In the genomic region with DNA sequence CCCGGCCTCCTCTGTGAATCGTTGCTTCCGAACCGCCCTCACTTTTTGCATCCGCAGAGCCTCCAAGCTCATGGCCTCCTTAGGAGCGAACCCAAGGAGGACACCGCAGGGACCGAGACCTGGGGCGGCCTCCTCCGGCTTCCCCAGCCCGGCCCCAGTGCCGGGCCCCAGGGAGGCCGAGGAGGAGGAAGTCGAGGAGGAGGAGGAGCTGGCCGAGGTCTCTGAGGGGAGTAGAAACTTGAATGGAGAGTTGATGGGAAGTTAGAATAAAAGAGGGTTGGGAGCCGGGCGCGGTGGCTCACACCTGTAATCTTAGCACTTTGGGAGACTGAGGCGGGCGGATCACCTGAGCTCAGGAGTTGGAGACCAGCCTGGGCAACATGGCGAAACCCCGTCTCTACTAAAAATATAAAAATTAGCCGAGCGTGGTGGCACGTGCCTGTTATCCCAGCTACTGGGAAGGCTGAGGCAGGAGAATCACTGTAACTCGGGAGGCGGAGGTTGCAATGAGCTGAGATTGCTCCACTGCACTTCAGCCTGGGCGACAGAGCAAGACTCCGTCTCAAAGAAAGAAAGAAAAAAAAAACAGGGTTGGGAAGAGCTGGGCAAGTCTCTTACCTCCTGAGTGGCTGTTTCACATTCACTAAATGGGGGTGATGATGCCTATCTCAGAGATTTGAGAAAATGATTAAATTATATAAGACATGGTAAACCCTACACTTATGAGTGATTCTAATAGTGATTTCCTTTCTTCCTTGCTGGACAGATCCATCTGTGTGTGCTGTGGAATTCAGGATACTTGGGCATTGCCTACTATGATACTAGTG, we compare ENCODE assay signal across 2 cellular contexts.
TF ChIP-seq lines count a peak whose summit lies in the region.

No MANE protein-coding gene starts in this region.

TF ChIP-seq in SK-N-SH, 30 proteins besides CTCF, POLR2A, EP300 and RAD21 (continued from another document):
- TF ChIP-seq, protein P1, sequence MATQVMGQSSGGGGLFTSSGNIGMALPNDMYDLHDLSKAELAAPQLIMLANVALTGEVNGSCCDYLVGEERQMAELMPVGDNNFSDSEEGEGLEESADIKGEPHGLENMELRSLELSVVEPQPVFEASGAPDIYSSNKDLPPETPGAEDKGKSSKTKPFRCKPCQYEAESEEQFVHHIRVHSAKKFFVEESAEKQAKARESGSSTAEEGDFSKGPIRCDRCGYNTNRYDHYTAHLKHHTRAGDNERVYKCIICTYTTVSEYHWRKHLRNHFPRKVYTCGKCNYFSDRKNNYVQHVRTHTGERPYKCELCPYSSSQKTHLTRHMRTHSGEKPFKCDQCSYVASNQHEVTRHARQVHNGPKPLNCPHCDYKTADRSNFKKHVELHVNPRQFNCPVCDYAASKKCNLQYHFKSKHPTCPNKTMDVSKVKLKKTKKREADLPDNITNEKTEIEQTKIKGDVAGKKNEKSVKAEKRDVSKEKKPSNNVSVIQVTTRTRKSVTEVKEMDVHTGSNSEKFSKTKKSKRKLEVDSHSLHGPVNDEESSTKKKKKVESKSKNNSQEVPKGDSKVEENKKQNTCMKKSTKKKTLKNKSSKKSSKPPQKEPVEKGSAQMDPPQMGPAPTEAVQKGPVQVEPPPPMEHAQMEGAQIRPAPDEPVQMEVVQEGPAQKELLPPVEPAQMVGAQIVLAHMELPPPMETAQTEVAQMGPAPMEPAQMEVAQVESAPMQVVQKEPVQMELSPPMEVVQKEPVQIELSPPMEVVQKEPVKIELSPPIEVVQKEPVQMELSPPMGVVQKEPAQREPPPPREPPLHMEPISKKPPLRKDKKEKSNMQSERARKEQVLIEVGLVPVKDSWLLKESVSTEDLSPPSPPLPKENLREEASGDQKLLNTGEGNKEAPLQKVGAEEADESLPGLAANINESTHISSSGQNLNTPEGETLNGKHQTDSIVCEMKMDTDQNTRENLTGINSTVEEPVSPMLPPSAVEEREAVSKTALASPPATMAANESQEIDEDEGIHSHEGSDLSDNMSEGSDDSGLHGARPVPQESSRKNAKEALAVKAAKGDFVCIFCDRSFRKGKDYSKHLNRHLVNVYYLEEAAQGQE (IDR thresholded peaks at IDR 0.05; ENCODE audit: low read depth, low read length): 0 out of 2 replicates have a peak, but pooled peaks have one; percentile 47
TF ChIP-seq in SK-N-SH: peak in this region for 1.

TF ChIP-seq in SK-N-SH treated with all-trans-retinoic acid at 6 μM for 48 hours, 23 proteins besides CTCF, POLR2A, EP300 and RAD21 (continued from another document):
- TF ChIP-seq, protein P2, sequence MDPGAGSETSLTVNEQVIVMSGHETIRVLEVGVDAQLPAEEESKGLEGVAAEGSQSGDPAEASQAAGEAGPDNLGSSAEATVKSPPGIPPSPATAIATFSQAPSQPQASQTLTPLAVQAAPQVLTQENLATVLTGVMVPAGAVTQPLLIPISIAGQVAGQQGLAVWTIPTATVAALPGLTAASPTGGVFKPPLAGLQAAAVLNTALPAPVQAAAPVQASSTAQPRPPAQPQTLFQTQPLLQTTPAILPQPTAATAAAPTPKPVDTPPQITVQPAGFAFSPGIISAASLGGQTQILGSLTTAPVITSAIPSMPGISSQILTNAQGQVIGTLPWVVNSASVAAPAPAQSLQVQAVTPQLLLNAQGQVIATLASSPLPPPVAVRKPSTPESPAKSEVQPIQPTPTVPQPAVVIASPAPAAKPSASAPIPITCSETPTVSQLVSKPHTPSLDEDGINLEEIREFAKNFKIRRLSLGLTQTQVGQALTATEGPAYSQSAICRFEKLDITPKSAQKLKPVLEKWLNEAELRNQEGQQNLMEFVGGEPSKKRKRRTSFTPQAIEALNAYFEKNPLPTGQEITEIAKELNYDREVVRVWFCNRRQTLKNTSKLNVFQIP (CRISPR knock-in tag; IDR thresholded peaks at IDR 0.05; ENCODE audit: borderline replicate concordance, low read depth): no peak
- TF ChIP-seq OSR1 (CRISPR knock-in tag; IDR thresholded peaks at IDR 0.05): no peak
- TF ChIP-seq ESRRG (CRISPR knock-in tag; IDR thresholded peaks at IDR 0.05): no peak
- TF ChIP-seq ZFP3 (CRISPR knock-in tag; IDR thresholded peaks at IDR 0.05): no peak
- TF ChIP-seq, protein P3, sequence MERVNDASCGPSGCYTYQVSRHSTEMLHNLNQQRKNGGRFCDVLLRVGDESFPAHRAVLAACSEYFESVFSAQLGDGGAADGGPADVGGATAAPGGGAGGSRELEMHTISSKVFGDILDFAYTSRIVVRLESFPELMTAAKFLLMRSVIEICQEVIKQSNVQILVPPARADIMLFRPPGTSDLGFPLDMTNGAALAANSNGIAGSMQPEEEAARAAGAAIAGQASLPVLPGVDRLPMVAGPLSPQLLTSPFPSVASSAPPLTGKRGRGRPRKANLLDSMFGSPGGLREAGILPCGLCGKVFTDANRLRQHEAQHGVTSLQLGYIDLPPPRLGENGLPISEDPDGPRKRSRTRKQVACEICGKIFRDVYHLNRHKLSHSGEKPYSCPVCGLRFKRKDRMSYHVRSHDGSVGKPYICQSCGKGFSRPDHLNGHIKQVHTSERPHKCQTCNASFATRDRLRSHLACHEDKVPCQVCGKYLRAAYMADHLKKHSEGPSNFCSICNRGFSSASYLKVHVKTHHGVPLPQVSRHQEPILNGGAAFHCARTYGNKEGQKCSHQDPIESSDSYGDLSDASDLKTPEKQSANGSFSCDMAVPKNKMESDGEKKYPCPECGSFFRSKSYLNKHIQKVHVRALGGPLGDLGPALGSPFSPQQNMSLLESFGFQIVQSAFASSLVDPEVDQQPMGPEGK (CRISPR knock-in tag; IDR thresholded peaks at IDR 0.05; ENCODE audit: borderline replicate concordance): no peak
